8 cellular contexts compared by ENCODE assay signal in the genomic region with DNA sequence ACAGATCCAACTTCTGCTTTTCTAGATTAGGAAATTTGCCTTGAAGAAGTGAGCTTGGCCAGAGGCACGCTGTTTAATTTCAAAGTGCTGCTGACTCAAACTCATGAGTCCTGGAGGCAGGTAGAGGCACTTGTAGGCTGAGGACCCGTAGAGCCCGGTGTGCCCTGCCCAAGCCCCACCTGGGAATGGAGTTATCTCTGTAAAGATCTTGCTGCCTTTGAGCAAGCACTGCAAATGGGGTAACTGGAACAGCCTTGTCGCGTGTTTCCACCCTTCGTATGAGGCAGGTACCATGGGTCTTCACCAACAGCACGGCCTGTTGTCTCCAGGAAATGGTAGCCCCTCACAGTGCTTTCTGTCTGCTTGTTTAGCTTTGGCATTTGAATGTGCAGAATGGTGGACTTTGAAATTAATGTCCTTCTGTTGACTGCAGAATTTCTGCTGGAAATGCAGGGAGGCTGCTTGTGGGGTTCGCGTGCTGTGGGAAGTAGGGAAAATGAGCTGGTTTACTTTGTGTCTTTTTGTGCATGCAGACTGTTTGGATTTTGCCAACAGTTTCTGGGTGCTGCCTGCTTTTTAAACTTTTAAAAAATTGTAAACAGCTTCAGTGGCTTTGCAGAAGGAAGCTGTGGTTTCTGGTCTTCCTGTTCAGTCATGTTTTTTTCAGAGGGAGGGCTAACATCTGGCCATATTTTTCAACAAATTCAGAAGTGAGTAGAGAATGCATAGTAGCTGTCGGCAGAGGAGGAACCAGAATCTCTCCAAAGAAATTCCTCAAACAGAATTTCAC. TPM values are rescaled to one million over a fixed set of nuclear protein-coding genes. Genes with fewer than 3 reads are reported as not detected.
DNase-seq lines count a peak whose midpoint lies in the region; ATAC-seq, FAIRE-seq and TF ChIP-seq lines count a peak whose summit lies in the region.

No MANE protein-coding gene starts in this region.

- TF ChIP-seq RAD21 in H1 (IDR thresholded peaks at IDR 0.05 in 1 of 2, conservative IDR thresholded peaks at IDR 0.05 in 1 of 2; ENCODE audit: low read depth in 2 of 2, low read length in 2 of 2): no peak

- no peak overlapping the region for H2BK20ac ChIP-seq in H1 (ENCODE audit: low read length)

- H3K18ac ChIP-seq in H1 (ENCODE audit: extremely low read depth, low read length): no peak overlapping the region

- H3K4me2 ChIP-seq in H1 (ENCODE audit: insufficient read depth in 1 of 2, low read depth in 2 of 2, low read length in 2 of 2): no peak overlapping the region

- no peak for FAIRE-seq in H1 (lab: Jason Lieb, UNC)

- H2AK5ac ChIP-seq in H1 (ENCODE audit: low read depth, low read length): no peak overlapping the region

- no peak overlapping the region for H3K4me3 ChIP-seq in H1 (ENCODE audit: extremely low read depth in 1 of 4, insufficient read depth in 2 of 4, low read depth in 3 of 4, low read length in 4 of 4)
- H3K4me3 ChIP-seq in sigmoid colon: peak overlapping the region in 2 of 4 donors; percentile 2 to 18

- H3K56ac ChIP-seq in H1 (replicated peaks; ENCODE audit: insufficient read length, low read depth, low read length): no peak overlapping the region

- H3K9me3 ChIP-seq in H1 (ENCODE audit: insufficient read depth in 2 of 2, low read depth in 1 of 2, low read length in 1 of 2) (no peaks in the 10 kb centered on the region), sigmoid colon (no peaks in the 10 kb centered on the region)

- H3K36me3 ChIP-seq in H1 (ENCODE audit: control insufficient read depth in 2 of 4, insufficient read depth in 4 of 4, low read length in 3 of 4) (no peaks in the 10 kb centered on the region), sigmoid colon (peaks cover 0 to 21% (median 7%) of the 10 kb centered on the region in 4 donors)

- H3K14ac ChIP-seq in H1 (ENCODE audit: insufficient read length): no peak overlapping the region

- TF ChIP-seq POLR2A in H1 (IDR thresholded peaks at IDR 0.05; ENCODE audit: control extremely low read depth in 1 of 2, low read depth in 2 of 2, low read length in 2 of 2) (no peak), sigmoid colon (IDR thresholded peaks at IDR 0.05) (no peak)

- no peak overlapping the region for H4K8ac ChIP-seq in H1 (ENCODE audit: extremely low read depth, insufficient read depth, low read length)

- no peak overlapping the region for H3K4ac ChIP-seq in H1 (replicated peaks; ENCODE audit: insufficient read length, low read depth, low read length)

- TF ChIP-seq EP300 in H1 (IDR thresholded peaks at IDR 0.05; ENCODE audit: borderline replicate concordance in 1 of 2, low read depth in 2 of 2, low read length in 2 of 2) (no peak), sigmoid colon (IDR thresholded peaks at IDR 0.05) (no peak)

- CTCF ChIA-PET in H1 (lab: Charles Lee; ENCODE audit: partially characterized antibody): no interaction called here

- no peak for TF ChIP-seq CTCF in H1 (IDR thresholded peaks at IDR 0.05; ENCODE audit: control extremely low read depth in 1 of 3, insufficient read depth in 1 of 3, low read depth in 1 of 3, low read length in 3 of 3)
- TF ChIP-seq CTCF in sigmoid colon (IDR thresholded peaks at IDR 0.05): no peak

- H2BK120ac ChIP-seq in H1 (replicated peaks; ENCODE audit: low read depth, low read length): no peak overlapping the region

- H2BK5ac ChIP-seq in H1 (ENCODE audit: low read depth, low read length): no peak overlapping the region; the same call in 1 of the 2 replicates

- WGBS in H1 (ENCODE audit: extremely low coverage in 1 of 2, insufficient coverage in 1 of 2, insufficient read length in 1 of 2, insufficient replicate concordance in 2 of 2, low coverage in 1 of 2, low lambda C conversion rate in 2 of 2, missing lambda C conversion rate in 1 of 2), 2 experiments: 89% methylated on average over 10 of the region's 10 CpGs; no CpG with 5 or more reads in 1 of the 2 experiments
- WGBS in sigmoid colon, 2 donors: 53 to 86% methylated on average over 10 of the region's 10 CpGs

- H3K27me3 ChIP-seq in H1 (replicated peaks in 1 of 4; ENCODE audit: control insufficient read depth in 3 of 4, extremely low read depth in 1 of 4, insufficient read depth in 3 of 4, low read length in 3 of 4) (no peaks in the 10 kb centered on the region), sigmoid colon (no peaks in the 10 kb centered on the region)

- no peak overlapping the region for H3K9ac ChIP-seq in H1 (replicated peaks in 1 of 4; ENCODE audit: extremely low read depth in 1 of 4, low read depth in 3 of 4, low read length in 3 of 4)

- peak; percentile 58 for DNase-seq in GDM1 (lab: John Stamatoyannopoulos, UW)
- DNase-seq in SKM-1 (lab: John Stamatoyannopoulos, UW; ENCODE audit: unreplicated experiment): peak; percentile 79
- no peak for DNase-seq in H1 (ENCODE audit: low read depth in 1 of 2, low spot score in 2 of 2)
- DNase-seq in sigmoid colon: no peak
- no peak for DNase-seq in nucleus accumbens (lab: John Stamatoyannopoulos, UW)

- peaks cover 0 to 9% of the 10 kb centered on the region in 2 experiments for H4K20me1 ChIP-seq in H1 (replicated peaks in 1 of 2; ENCODE audit: control insufficient read depth in 1 of 2, insufficient read depth in 2 of 2, low read length in 2 of 2)

- intact Hi-C loops in sigmoid colon (cut with DNase I): no loop called here

- H2BK15ac ChIP-seq in H1 (ENCODE audit: low read length): no peak overlapping the region

- H4K91ac ChIP-seq in H1 (replicated peaks; ENCODE audit: insufficient read length, low read length): no peak overlapping the region

- H4K5ac ChIP-seq in H1 (ENCODE audit: insufficient read length, low read depth, low read length): no peak overlapping the region

- H3K4me1 ChIP-seq in H1 (replicated peaks in 1 of 4; ENCODE audit: control insufficient read depth in 3 of 4, insufficient read depth in 4 of 4, low read length in 3 of 4) (no peaks in the 10 kb centered on the region), sigmoid colon (no peaks in the 10 kb centered on the region)

- POLR2A ChIA-PET in H1 (lab: Charles Lee; ENCODE audit: partially characterized antibody): interaction anchor here (0.9 kb wide), 1 partner anchor 9 kb away, joined by 3 read pairs; no protein-coding TSS in a partner anchor

- H3K79me2 ChIP-seq in H1 (ENCODE audit: control insufficient read depth in 1 of 2, insufficient read depth in 2 of 2, low read length in 2 of 2): peaks cover 0 to 9% of the 10 kb centered on the region in 2 experiments; a peak in 1 of 4 replicates

- no peak overlapping the region for H2AFZ ChIP-seq in H1 (ENCODE audit: low read length)

- H3K23ac ChIP-seq in H1 (ENCODE audit: insufficient read length): peak overlapping the region; percentile 32

- H3K27ac ChIP-seq in H1 (ENCODE audit: low read depth, low read length) (no peak overlapping the region), sigmoid colon (peak overlapping the region in 3 of 4 donors; percentile 33 to 42 (median 37))

- no peaks in the 10 kb centered on the region; the same call in 1 of the 2 replicates for H3K79me1 ChIP-seq in H1 (ENCODE audit: low read depth, low read length)

- peak; percentile 39 for ATAC-seq in HG02642 (IDR thresholded peaks at IDR 0.05; ENCODE audit: poor library complexity, unreplicated experiment)
- no peak for ATAC-seq in HG02623 (IDR thresholded peaks at IDR 0.05; ENCODE audit: unreplicated experiment)
- ATAC-seq in HG02938 (IDR thresholded peaks at IDR 0.05; ENCODE audit: unreplicated experiment): no peak

- no peaks in the 10 kb centered on the region for H3K23me2 ChIP-seq in H1 (ENCODE audit: low read depth, low read length)

- no peak overlapping the region for H2BK12ac ChIP-seq in H1 (ENCODE audit: low read depth, low read length)

TF ChIP-seq in H1, 55 proteins besides CTCF, POLR2A, EP300 and RAD21:
- TF ChIP-seq BACH1 (IDR thresholded peaks at IDR 0.05; ENCODE audit: low read length) (no peak), CREB1 (IDR thresholded peaks at IDR 0.05) (no peak)

RNA-seq across cellular contexts. Expression of a gene that starts 27.2 kb away (rescaled TPM):
- 31.3 and 31.6 TPM in 2 replicates for total RNA-seq in H1 (2021; fragmentation: NEBNext Ultra II Directional; extraction: Animal tissue kit (Norgen Biotek cat#: 25700))
- polyA plus RNA-seq in H1 (2011; rRNA removed): 41.2 and 54.8 TPM in 2 replicates
- 40.7 TPM for polyA plus RNA-seq in H1 (2011; cell fraction: cytosol; rRNA removed)
- polyA plus RNA-seq in H1 (2011; cell fraction: nucleus; rRNA removed): 51.2 TPM
- 21.6 to 34.6 TPM (median 32.5 TPM) in 4 replicates for polyA plus RNA-seq in H1 (2012, experiment 1 of 2)
- 28.2 TPM for polyA plus RNA-seq in H1 (2012, experiment 2 of 2)
- 20.3 TPM for polyA plus RNA-seq in H1 (2013, experiment 1 of 2)
- polyA plus RNA-seq in H1 (2013, experiment 2 of 2): 19.7 TPM
- 26.9 and 30.1 TPM in 2 replicates for polyA minus RNA-seq in H1 (2011; rRNA and poly(A)+ RNA removed)
- polyA minus RNA-seq in H1 (2011; cell fraction: cytosol; rRNA and poly(A)+ RNA removed): 18.4 TPM
- polyA minus RNA-seq in H1 (2011; cell fraction: nucleus; rRNA and poly(A)+ RNA removed): 19.1 TPM
- total RNA-seq in sigmoid colon: 10 to 100 TPM; 28.1 to 40.7 (median 36.3) TPM
- polyA plus RNA-seq in sigmoid colon: 10 to 100 TPM; 29.1 to 54.2 (median 29.4) TPM

RNA-seq across cellular contexts. Expression of a gene that starts 48.4 kb away (rescaled TPM):
- 0.11 and 0.19 TPM in 2 replicates for total RNA-seq in H1 (2021; fragmentation: NEBNext Ultra II Directional; extraction: Animal tissue kit (Norgen Biotek cat#: 25700))
- polyA plus RNA-seq in H1 (2011; rRNA removed) (0.08 and 0.11 TPM in 2 replicates), sigmoid colon (10 to 100 TPM in 1 of 3 donors, 1 to 10 TPM in 2; 2.4 to 19.5 (median 2.8) TPM)
- polyA plus RNA-seq in H1 (2011; cell fraction: cytosol; rRNA removed): 0.12 TPM
- 0.50 TPM for polyA plus RNA-seq in H1 (2011; cell fraction: nucleus; rRNA removed)
- polyA plus RNA-seq in H1 (2012, experiment 1 of 2): 0.08 to 0.15 TPM (median 0.11 TPM) in 3 of 4 replicates, not detected in the other
- not detected for polyA plus RNA-seq in H1 (2012, experiment 2 of 2)
- polyA plus RNA-seq in H1 (2013, experiment 1 of 2): 0.04 TPM
- polyA plus RNA-seq in H1 (2013, experiment 2 of 2): 0.04 TPM
- polyA minus RNA-seq in H1 (2011; rRNA and poly(A)+ RNA removed): 0.20 and 0.54 TPM in 2 replicates
- polyA minus RNA-seq in H1 (2011; cell fraction: cytosol; rRNA and poly(A)+ RNA removed): 1.8 TPM
- polyA minus RNA-seq in H1 (2011; cell fraction: nucleus; rRNA and poly(A)+ RNA removed): 1.9 TPM
- 1 to 10 TPM; 1.1 to 3.4 (median 1.1) TPM for total RNA-seq in sigmoid colon

Comparison
In these comparisons a context has a peak if more than half of its experiments do, and no peak if none do; other contexts are left out.
1. DNase-seq: peak in GDM1 (single experiment) and SKM-1 (single experiment); none in H1 (0 of 2), sigmoid colon (single experiment) and nucleus accumbens (0 of 56).